In the genomic region with DNA sequence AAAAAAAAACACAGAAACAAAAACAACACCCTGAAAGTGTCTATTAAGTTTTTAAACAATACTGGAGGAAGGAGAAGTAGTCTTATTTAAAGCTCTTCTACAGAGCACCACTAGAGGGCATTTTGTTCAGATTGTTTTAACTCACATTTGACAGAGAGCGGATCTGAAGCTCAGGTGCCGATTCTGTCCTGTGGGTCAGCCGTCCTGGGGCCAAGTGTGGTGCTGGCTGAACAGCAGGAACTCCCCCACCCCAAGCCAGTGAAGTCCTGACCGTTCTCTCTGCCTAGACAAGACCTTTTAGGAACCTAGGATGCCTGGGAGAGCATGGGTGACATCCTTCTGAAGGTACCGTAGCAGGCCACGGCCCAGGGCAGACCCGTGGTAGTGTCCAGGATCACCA, we compare ENCODE assay signal across 9 cellular contexts. TPM values are rescaled to one million over a fixed set of nuclear protein-coding genes. Genes with fewer than 3 reads are reported as not detected.
DNase-seq lines count a peak whose midpoint lies in the region; ATAC-seq and TF ChIP-seq lines count a peak whose summit lies in the region.
"Had no signal": no experiment of that assay in that cellular context is flagged by ENCODE, and none has a peak within 500 bp of the region (broad histone marks: within the 10 kb centered on the region; RNA-seq: fewer than 3 reads in every experiment).

No MANE protein-coding gene starts in this region.

- peak overlapping the region; percentile 40 for H3K27ac Mint-ChIP-seq in activated T-helper 1 cell treated with anti-CD3 and anti-CD28 coated beads, Interleukin-12 subunit alpha, Interleukin-12 subunit beta, Interleukin-2, Interleukin-4 antibody, amounts not matched to agents 30 ng/mL and 10 ng/mL and 1 ng/mL, durations not matched to agents 14 hours and 24 hours and 36 hours

- intact Hi-C loops in activated T-helper 1 cell treated with anti-CD3 and anti-CD28 coated beads, Interleukin-12 subunit alpha, Interleukin-12 subunit beta, Interleukin-2, Interleukin-4 antibody, amounts not matched to agents 30 ng/mL and 10 ng/mL and 1 ng/mL, durations not matched to agents 14 hours and 24 hours and 36 hours (cut with micrococcal nuclease): loop anchor here (2.0 to 10.0 kb wide), 2 partner anchors 26 to 168 kb away; a partner anchor contains a TSS
- intact Hi-C loops in thyroid gland (cut with DNase I): loop anchor here (10.0 kb wide), 1 partner anchor 458 kb away; no protein-coding TSS in a partner anchor

- WGBS in thyroid gland, 2 donors: 52 to 55% methylated on average over 7 of the region's 7 CpGs
- 0 to 67% methylated on average over 3 of the region's 7 CpGs for WGBS in gastroesophageal sphincter (ENCODE audit: low coverage in 1 of 2), 2 donors

- DNase-seq in A172 (ENCODE audit: low spot score) (peak; percentile 48), EL (peak; percentile 41), NCI-H2029 (lab: John Stamatoyannopoulos, UW) (peak; percentile 9), iPS-NIHi7 (ENCODE audit: extremely low spot score) (peak; percentile 58), thyroid gland (no peak)
- no peak for DNase-seq in activated T-helper 1 cell treated with anti-CD3 and anti-CD28 coated beads, Interleukin-12 subunit alpha, Interleukin-12 subunit beta, Interleukin-2, Interleukin-4 antibody, amounts not matched to agents 30 ng/mL and 10 ng/mL and 1 ng/mL, durations not matched to agents 14 hours and 24 hours and 36 hours (ENCODE audit: low spot score)

- H3K27me3 ChIP-seq in thyroid gland (no peaks in the 10 kb centered on the region), gastroesophageal sphincter (no peaks in the 10 kb centered on the region)

- ATAC-seq in GM21360 (IDR thresholded peaks at IDR 0.05; ENCODE audit: unreplicated experiment): no peak
- no peak for ATAC-seq in gastroesophageal sphincter

- TF ChIP-seq POLR2A in thyroid gland (IDR thresholded peaks at IDR 0.05) (no peak), gastroesophageal sphincter (IDR thresholded peaks at IDR 0.05) (no peak)

- peaks cover 62% of the 10 kb centered on the region for H3K36me3 Mint-ChIP-seq in activated T-helper 1 cell treated with anti-CD3 and anti-CD28 coated beads, Interleukin-12 subunit alpha, Interleukin-12 subunit beta, Interleukin-2, Interleukin-4 antibody, amounts not matched to agents 30 ng/mL and 10 ng/mL and 1 ng/mL, durations not matched to agents 14 hours and 24 hours and 36 hours (ENCODE audit: low read depth)

- H3K4me3 Mint-ChIP-seq in activated T-helper 1 cell treated with anti-CD3 and anti-CD28 coated beads, Interleukin-12 subunit alpha, Interleukin-12 subunit beta, Interleukin-2, Interleukin-4 antibody, amounts not matched to agents 30 ng/mL and 10 ng/mL and 1 ng/mL, durations not matched to agents 14 hours and 24 hours and 36 hours: no peak overlapping the region

- peaks cover 19% of the 10 kb centered on the region for H3K9me3 Mint-ChIP-seq in activated T-helper 1 cell treated with anti-CD3 and anti-CD28 coated beads, Interleukin-12 subunit alpha, Interleukin-12 subunit beta, Interleukin-2, Interleukin-4 antibody, amounts not matched to agents 30 ng/mL and 10 ng/mL and 1 ng/mL, durations not matched to agents 14 hours and 24 hours and 36 hours

- H3K27ac ChIP-seq in thyroid gland (no peak overlapping the region), gastroesophageal sphincter (no peak overlapping the region)

- peaks cover 12 to 13% of the 10 kb centered on the region in 2 donors for H3K4me1 ChIP-seq in thyroid gland
- H3K4me1 ChIP-seq in gastroesophageal sphincter: peaks cover 0 to 42% (median 13%) of the 10 kb centered on the region in 3 donors
- H3K4me1 ChIP-seq: HAP-1 had no signal

- H3K4me1 Mint-ChIP-seq in activated T-helper 1 cell treated with anti-CD3 and anti-CD28 coated beads, Interleukin-12 subunit alpha, Interleukin-12 subunit beta, Interleukin-2, Interleukin-4 antibody, amounts not matched to agents 30 ng/mL and 10 ng/mL and 1 ng/mL, durations not matched to agents 14 hours and 24 hours and 36 hours (ENCODE audit: low read depth): peaks cover 36% of the 10 kb centered on the region

- H3K36me3 ChIP-seq in thyroid gland: peaks cover 31 to 41% of the 10 kb centered on the region in 2 donors
- peaks cover 0 to 64% of the 10 kb centered on the region in 2 donors for H3K36me3 ChIP-seq in gastroesophageal sphincter

- H3K4me3 ChIP-seq in thyroid gland (replicated peaks in 1 of 3) (no peak overlapping the region), gastroesophageal sphincter (no peak overlapping the region)
- H3K4me3 ChIP-seq: HAP-1 had no signal

- no peak for TF ChIP-seq EP300 in gastroesophageal sphincter (IDR thresholded peaks at IDR 0.05)

- H3K27me3 Mint-ChIP-seq in activated T-helper 1 cell treated with anti-CD3 and anti-CD28 coated beads, Interleukin-12 subunit alpha, Interleukin-12 subunit beta, Interleukin-2, Interleukin-4 antibody, amounts not matched to agents 30 ng/mL and 10 ng/mL and 1 ng/mL, durations not matched to agents 14 hours and 24 hours and 36 hours (ENCODE audit: insufficient read depth): peaks cover 3% of the 10 kb centered on the region

- H3K9me3 ChIP-seq in thyroid gland (no peaks in the 10 kb centered on the region), gastroesophageal sphincter (peaks cover 0 to 7% (median 0%) of the 10 kb centered on the region in 3 donors)
- H3K9me3 ChIP-seq: HAP-1 had no signal

- TF ChIP-seq CTCF in thyroid gland (IDR thresholded peaks at IDR 0.05) (peak in 5 of 6 experiments; percentile 13 to 53 (median 40)), gastroesophageal sphincter (IDR thresholded peaks at IDR 0.05) (peak in 2 of 4 experiments; percentile 25 to 57)

RNA-seq across cellular contexts. Expression of a gene that starts 3.9 kb away (rescaled TPM):
- total RNA-seq in A172 (2014; rRNA removed; shearing (Covaris generic)): 33.3 and 34.7 TPM in 2 replicates
- 59.6 and 62.0 TPM in 2 replicates for total RNA-seq in activated T-helper 1 cell treated with anti-CD3 and anti-CD28 coated beads, Interleukin-12 subunit alpha, Interleukin-12 subunit beta, Interleukin-2, Interleukin-4 antibody, amounts not matched to agents 30 ng/mL and 10 ng/mL and 1 ng/mL, durations not matched to agents 14 hours and 24 hours and 36 hours
- total RNA-seq in thyroid gland (10 to 100 TPM; 39.7 to 49.6 (median 45.0) TPM), gastroesophageal sphincter (10 to 100 TPM; 46.4 to 92.7 (median 60.3) TPM)

Comparison
In these comparisons a context has a peak if more than half of its experiments do, and no peak if none do; other contexts are left out.
1. DNase-seq: peak in A172 (single experiment), EL (single experiment), NCI-H2029 (single experiment) and iPS-NIHi7 (single experiment); none in activated T-helper 1 cell treated with anti-CD3 and anti-CD28 coated beads, Interleukin-12 subunit alpha, Interleukin-12 subunit beta, Interleukin-2, Interleukin-4 antibody, amounts not matched to agents 30 ng/mL and 10 ng/mL and 1 ng/mL, durations not matched to agents 14 hours and 24 hours and 36 hours (single experiment) and thyroid gland (0 of 2).